ENCODE assay signal across 8 cellular contexts in genomic region chr2:1307670-1308069, GRCh38.
"Had no signal": no experiment of that assay in that cellular context is flagged by ENCODE, and none has a peak within 500 bp of the region (broad histone marks: within the 10 kb centered on the region; RNA-seq: fewer than 3 reads in every experiment).

No MANE protein-coding gene starts in this region.

- H3K27ac ChIP-seq: HL-60 had no signal

- ATAC-seq: GM23338, HCT116 had no signal

- H3K4me2 ChIP-seq: GM23338 had no signal

- H2AFZ ChIP-seq: GM23338 had no signal

- H3K36me3 ChIP-seq: HAP-1 had no signal

- H3K9me3 Mint-ChIP-seq: GM23338 had no signal

- H3K4me3 ChIP-seq: GM23338, HAP-1 had no signal

- DNase-seq: H7, HFFc6 had no signal

- H3K4me3 Mint-ChIP-seq: GM23338, HFFc6, IgD-negative memory B cell had no signal

- H3K36me3 Mint-ChIP-seq: IgD-negative memory B cell had no signal

- H3K9me3 ChIP-seq: HAP-1 had no signal

- FAIRE-seq: HepG2 had no signal

- H3K27ac Mint-ChIP-seq: HFFc6, IgD-negative memory B cell had no signal
